8 cellular contexts compared by ENCODE assay signal in the genomic region with DNA sequence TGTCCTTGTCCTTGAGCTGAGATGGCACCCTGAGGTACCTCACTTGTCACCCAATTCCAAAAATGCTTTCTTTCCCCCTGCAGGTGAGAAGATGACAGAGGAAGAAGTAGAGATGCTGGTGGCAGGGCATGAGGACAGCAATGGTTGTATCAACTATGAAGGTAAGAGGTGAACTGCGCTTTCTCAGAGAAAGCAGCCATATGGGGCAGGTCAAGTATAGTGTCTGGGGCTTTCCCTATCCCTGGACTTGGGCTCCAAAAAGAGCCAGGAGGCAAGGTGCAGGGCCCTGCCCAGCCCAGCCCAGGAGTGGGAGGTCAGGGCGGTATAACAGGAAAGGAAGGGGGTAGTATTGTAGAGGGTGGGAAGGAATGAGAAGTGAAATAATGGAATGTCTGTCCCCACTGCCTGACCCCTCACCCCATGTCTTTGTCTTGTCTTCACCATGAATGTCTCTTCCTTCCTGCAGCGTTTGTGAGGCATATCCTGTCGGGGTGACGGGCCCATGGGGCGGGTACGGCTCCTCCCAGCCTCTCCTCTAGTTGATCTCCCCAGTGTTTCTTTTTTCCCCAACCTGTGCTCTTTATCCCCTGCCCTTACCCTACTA. TPM values are rescaled to one million over a fixed set of nuclear protein-coding genes. Genes with fewer than 3 reads are reported as not detected.
DNase-seq lines count a peak whose midpoint lies in the region; ATAC-seq and TF ChIP-seq lines count a peak whose summit lies in the region.

No MANE protein-coding gene starts in this region.

- intact Hi-C loops in naive thymus-derived CD4-positive, alpha-beta T cell (cut with micrococcal nuclease): loop anchor here (1.0 kb wide), 1 partner anchor 8 kb away; the partner anchor contains the start of gene MYL6B (in 2 of the 2)
- intact Hi-C loops in testis (cut with DNase I; ENCODE audit: low total_unique reads): loop anchor here (5.0 kb wide), 1 partner anchor 33 kb away; the partner anchor contains the start of gene ESYT1

- H3K36me3 Mint-ChIP-seq in GM23338 (ENCODE audit: low read depth): peaks cover 82% of the 10 kb centered on the region
- H3K36me3 Mint-ChIP-seq in naive thymus-derived CD4-positive, alpha-beta T cell: peaks cover 0 to 51% (median 10%) of the 10 kb centered on the region in 5 donors

- peaks cover 51% of the 10 kb centered on the region for H3K27me3 Mint-ChIP-seq in GM23338 (ENCODE audit: insufficient read depth, low read depth, poor library complexity)
- H3K27me3 Mint-ChIP-seq in naive thymus-derived CD4-positive, alpha-beta T cell: no peaks in the 10 kb centered on the region

- peak overlapping the region; percentile 84 for H3K4me3 ChIP-seq in GM23338
- H3K4me3 ChIP-seq in coronary artery: peak overlapping the region; percentile 96
- peak overlapping the region; percentile 89 for H3K4me3 ChIP-seq in naive thymus-derived CD4-positive, alpha-beta T cell (ENCODE audit: low read length)
- peak overlapping the region; percentile 76 to 85 for H3K4me3 ChIP-seq in testis

- peaks cover 60% of the 10 kb centered on the region for H3K4me1 Mint-ChIP-seq in GM23338
- peaks cover 31 to 57% (median 51%) of the 10 kb centered on the region in 7 donors for H3K4me1 Mint-ChIP-seq in naive thymus-derived CD4-positive, alpha-beta T cell

- no peaks in the 10 kb centered on the region for H3K9me2 ChIP-seq in GM23338 (ENCODE audit: insufficient read depth)

- DNase-seq in GM23338 (ENCODE audit: low spot score) (peak; percentile 59), coronary artery (ENCODE audit: low spot score) (no peak), testis (no peak), NCI-H1417 (lab: John Stamatoyannopoulos, UW) (no peak), NCI-H1092 treated with DMSO at 0.1 percent for 48 hours (lab: John Stamatoyannopoulos, UW) (no peak)
- DNase-seq in activated CD4-positive, CD25-positive, alpha-beta regulatory T cell treated with anti-CD3 and anti-CD28 coated beads, Interleukin-2, amount 50 U/mL, for 16 hours (ENCODE audit: low read depth, low spot score): peak; percentile 32
- peak; percentile 31 to 74 (median 67) for DNase-seq in naive thymus-derived CD4-positive, alpha-beta T cell

- H3K4me3 Mint-ChIP-seq in GM23338: peak overlapping the region; percentile 92
- peak overlapping the region; percentile 94 to 99 (median 96) for H3K4me3 Mint-ChIP-seq in naive thymus-derived CD4-positive, alpha-beta T cell

- ATAC-seq in GM23338 (no peak), GM18511 (IDR thresholded peaks at IDR 0.05; ENCODE audit: unreplicated experiment) (no peak)
- ATAC-seq in naive thymus-derived CD4-positive, alpha-beta T cell: peak; percentile 60

- H3F3A ChIP-seq in GM23338 (replicated peaks; ENCODE audit: low read depth): peaks cover 59% of the 10 kb centered on the region

- peak overlapping the region; percentile 91 for H3K4me2 ChIP-seq in GM23338

- POLR2A ChIA-PET in naive thymus-derived CD4-positive, alpha-beta T cell (lab: Charles Lee): interaction anchor here (0.6 to 12.7 kb wide), 14 partner anchors 9 to 313 kb away, joined by 3 to 161 read pairs (median 4); partner anchors contain the start of genes DGKA, ESYT1, MYL6B and RAB5B

- TF ChIP-seq CTCF in GM23338 (conservative IDR thresholded peaks at IDR 0.05; ENCODE audit: low read depth in 2 of 2) (no peak), coronary artery (IDR thresholded peaks at IDR 0.05) (no peak), testis (IDR thresholded peaks at IDR 0.05) (no peak)

- no peaks in the 10 kb centered on the region; the same call in none of the 3 replicates for H3K9me3 Mint-ChIP-seq in GM23338
- H3K9me3 Mint-ChIP-seq in naive thymus-derived CD4-positive, alpha-beta T cell: no peaks in the 10 kb centered on the region

- WGBS in testis, 2 donors: 40 to 49% methylated on average over 7 of the region's 7 CpGs

- H4K20me1 ChIP-seq in GM23338 (replicated peaks; ENCODE audit: insufficient read depth): peaks cover 21% of the 10 kb centered on the region

- H3K36me3 ChIP-seq in GM23338 (ENCODE audit: insufficient read depth) (peaks cover 46% of the 10 kb centered on the region), testis (ENCODE audit: low read depth, missing control alignments) (no peaks in the 10 kb centered on the region)
- H3K36me3 ChIP-seq in naive thymus-derived CD4-positive, alpha-beta T cell (ENCODE audit: control insufficient read depth in 2 of 3, insufficient read depth in 3 of 3, low read length in 3 of 3): peaks cover 7 to 58% (median 20%) of the 10 kb centered on the region in 3 experiments

- H3K27ac Mint-ChIP-seq in GM23338: peak overlapping the region; percentile 74
- H3K27ac Mint-ChIP-seq in naive thymus-derived CD4-positive, alpha-beta T cell: peak overlapping the region; percentile 88 to 99 (median 97)

- no peak for TF ChIP-seq POLR2A in testis (IDR thresholded peaks at IDR 0.05)

- peak overlapping the region; percentile 98 for H3K27ac ChIP-seq in GM23338 (ENCODE audit: low read depth)
- peak overlapping the region; percentile 98 to 100 for H3K27ac ChIP-seq in coronary artery
- H3K27ac ChIP-seq in naive thymus-derived CD4-positive, alpha-beta T cell (ENCODE audit: low read depth, low read length): peak overlapping the region; percentile 98
- H3K27ac ChIP-seq in testis: peak overlapping the region; percentile 98 to 99

- H3K79me2 ChIP-seq in GM23338 (replicated peaks; ENCODE audit: insufficient read depth): peaks cover 31% of the 10 kb centered on the region

- H3K4me1 ChIP-seq in GM23338 (ENCODE audit: insufficient read depth): peaks cover 47% of the 10 kb centered on the region
- peaks cover 24 to 26% of the 10 kb centered on the region in 2 donors for H3K4me1 ChIP-seq in naive thymus-derived CD4-positive, alpha-beta T cell (ENCODE audit: control insufficient read depth in 2 of 2, insufficient read depth in 2 of 2, low read length in 2 of 2)
- peaks cover 33% of the 10 kb centered on the region for H3K4me1 ChIP-seq in testis

- H3K27me3 ChIP-seq in GM23338 (ENCODE audit: insufficient read depth) (no peaks in the 10 kb centered on the region), testis (no peaks in the 10 kb centered on the region)
- no peaks in the 10 kb centered on the region for H3K27me3 ChIP-seq in naive thymus-derived CD4-positive, alpha-beta T cell (ENCODE audit: control insufficient read depth in 2 of 2, insufficient read depth in 2 of 2, low read length in 2 of 2)

- H3K9me3 ChIP-seq in naive thymus-derived CD4-positive, alpha-beta T cell (ENCODE audit: control insufficient read depth in 2 of 3, low read length in 3 of 3): no peaks in the 10 kb centered on the region
- H3K9me3 ChIP-seq in testis: no peaks in the 10 kb centered on the region

- H2AFZ ChIP-seq in GM23338: no peak overlapping the region

- CTCF ChIA-PET in naive thymus-derived CD4-positive, alpha-beta T cell (lab: Charles Lee): interaction anchor here (0.8 to 3.8 kb wide), 6 partner anchors 9 to 41 kb away, joined by 3 to 15 read pairs (median 9); partner anchors contain the start of genes ESYT1, MYL6B, SMARCC2 and ZC3H10

TF ChIP-seq in GM23338, 12 proteins besides CTCF, POLR2A, EP300 and RAD21 (continues in another document):
- TF ChIP-seq ZNF331 (CRISPR knock-in tag; IDR thresholded peaks at IDR 0.05; ENCODE audit: low read depth): no peak

RNA-seq across cellular contexts. Expression of gene MYL6, which starts 2.1 kb away (rescaled TPM):
- total RNA-seq in GM23338 (2014; rRNA removed; shearing (Covaris generic)): 1,092 and 1,271 TPM in 2 replicates
- polyA plus RNA-seq in GM23338 (2016; fragmentation: Nextera tagmentation; extraction: Ambion mirVana) (1,545 and 1,548 TPM in 2 replicates), testis (ENCODE audit: insufficient read depth, low read depth, low replicate concordance) (1,271 TPM)
- 1,000 to 10,000 TPM in 1 of 5 experiments, 100 to 1,000 TPM in 4; 428 to 1,509 (median 467) TPM for total RNA-seq in naive thymus-derived CD4-positive, alpha-beta T cell
- 1,000 to 10,000 TPM; 1,845 to 2,144 TPM for polyA plus RNA-seq in naive thymus-derived CD4-positive, alpha-beta T cell
- total RNA-seq in testis: 1,000 to 10,000 TPM in 1 of 2 donors, 100 to 1,000 TPM in 1; 939 to 1,373 TPM

RNA-seq across cellular contexts. Expression of gene MYL6B, which starts 7.9 kb away (rescaled TPM):
- total RNA-seq in GM23338 (2014; rRNA removed; shearing (Covaris generic)): 96.9 and 103 TPM in 2 replicates
- polyA plus RNA-seq in GM23338 (2016; fragmentation: Nextera tagmentation; extraction: Ambion mirVana) (164 and 170 TPM in 2 replicates), testis (ENCODE audit: insufficient read depth, low read depth, low replicate concordance) (480 TPM)
- total RNA-seq in naive thymus-derived CD4-positive, alpha-beta T cell: 10 to 100 TPM in 2 of 5 experiments, 1 to 10 TPM in 3; 3.7 to 60.3 (median 8.9) TPM
- 1 to 10 TPM; 5.6 to 6.7 TPM for polyA plus RNA-seq in naive thymus-derived CD4-positive, alpha-beta T cell
- total RNA-seq in testis: 100 to 1,000 TPM; 229 to 428 TPM

RNA-seq across cellular contexts. Expression of gene SMARCC2, which starts 29.0 kb away (rescaled TPM):
- 40.4 and 44.5 TPM in 2 replicates for total RNA-seq in GM23338 (2014; rRNA removed; shearing (Covaris generic))
- 52.1 and 68.3 TPM in 2 replicates for polyA plus RNA-seq in GM23338 (2016; fragmentation: Nextera tagmentation; extraction: Ambion mirVana)
- total RNA-seq in naive thymus-derived CD4-positive, alpha-beta T cell: 100 to 1,000 TPM; 118 to 187 (median 149) TPM
- 10 to 100 TPM; 64.6 to 88.9 TPM for polyA plus RNA-seq in naive thymus-derived CD4-positive, alpha-beta T cell
- total RNA-seq in testis: 100 to 1,000 TPM; 106 to 148 TPM
- 69.5 TPM for polyA plus RNA-seq in testis (ENCODE audit: insufficient read depth, low read depth, low replicate concordance)

RNA-seq across cellular contexts. Expression of gene ESYT1, which starts 32.2 kb away (rescaled TPM):
- total RNA-seq in GM23338 (2014; rRNA removed; shearing (Covaris generic)): 97.2 and 142 TPM in 2 replicates
- polyA plus RNA-seq in GM23338 (2016; fragmentation: Nextera tagmentation; extraction: Ambion mirVana) (23.3 and 26.2 TPM in 2 replicates), testis (ENCODE audit: insufficient read depth, low read depth, low replicate concordance) (50.8 TPM)
- total RNA-seq in naive thymus-derived CD4-positive, alpha-beta T cell: 100 to 1,000 TPM; 121 to 300 (median 221) TPM
- 100 to 1,000 TPM; 282 to 353 TPM for polyA plus RNA-seq in naive thymus-derived CD4-positive, alpha-beta T cell
- total RNA-seq in testis: 10 to 100 TPM; 72.0 to 99.8 TPM

RNA-seq across cellular contexts. Expression of gene ZC3H10, which starts 42.2 kb away (rescaled TPM):
- total RNA-seq in GM23338 (2014; rRNA removed; shearing (Covaris generic)): 4.2 and 5.4 TPM in 2 replicates
- polyA plus RNA-seq in GM23338 (2016; fragmentation: Nextera tagmentation; extraction: Ambion mirVana) (2.2 and 2.7 TPM in 2 replicates), testis (ENCODE audit: insufficient read depth, low read depth, low replicate concordance) (12.4 TPM)
- total RNA-seq in naive thymus-derived CD4-positive, alpha-beta T cell: 10 to 100 TPM in 3 of 5 experiments, 1 to 10 TPM in 2; 7.8 to 16.3 (median 13.3) TPM
- 1 to 10 TPM; 2.4 to 4.1 TPM for polyA plus RNA-seq in naive thymus-derived CD4-positive, alpha-beta T cell
- 10 to 100 TPM; 16.2 to 20.6 TPM for total RNA-seq in testis

Comparison
In these comparisons a context has a peak if more than half of its experiments do, and no peak if none do; other contexts are left out.
1. DNase-seq: peak in GM23338 (single experiment), activated CD4-positive, CD25-positive, alpha-beta regulatory T cell treated with anti-CD3 and anti-CD28 coated beads, Interleukin-2, amount 50 U/mL, for 16 hours (single experiment) and naive thymus-derived CD4-positive, alpha-beta T cell (9 of 9); none in coronary artery (single experiment), testis (single experiment), NCI-H1417 (0 of 3) and NCI-H1092 treated with DMSO at 0.1 percent for 48 hours (single experiment).
2. Peak in every context shown above with its lines, with median percentiles within 50 percentile points of each other: H3K27ac ChIP-seq and H3K4me3 ChIP-seq.